In genomic region chr4:86841309-86841708, GRCh38 we compare ENCODE assay signal across 28 cellular contexts. TPM values are rescaled to one million over a fixed set of nuclear protein-coding genes. Genes with fewer than 3 reads are reported as not detected.
DNase-seq lines count a peak whose midpoint lies in the region; ATAC-seq and TF ChIP-seq lines count a peak whose summit lies in the region.
"Had no signal": no experiment of that assay in that cellular context is flagged by ENCODE, and none has a peak within 500 bp of the region (broad histone marks: within the 10 kb centered on the region; RNA-seq: fewer than 3 reads in every experiment).

No MANE protein-coding gene starts in this region.

- no peak overlapping the region for H3K27ac ChIP-seq in RWPE1
- peak overlapping the region; percentile 99 for H3K27ac ChIP-seq in epithelial cell of prostate
- H3K27ac ChIP-seq in skin epidermis: peak overlapping the region in 16 of 21 experiments; percentile 3 to 77 (median 46)
- H3K27ac ChIP-seq in gastroesophageal sphincter: no peak overlapping the region
- H3K27ac ChIP-seq: BLaER1 had no signal

- H3K4me1 ChIP-seq in gastroesophageal sphincter: peaks cover 0 to 12% (median 2%) of the 10 kb centered on the region in 3 donors
- H3K4me1 ChIP-seq: BLaER1 had no signal

- DNase-seq in HCEC 1CT: peak; percentile 11
- DNase-seq in RWPE1 (ENCODE audit: low spot score): peak; percentile 46
- DNase-seq in epithelial cell of prostate (ENCODE audit: low read depth, low spot score): peak; percentile 77
- no peak for DNase-seq in SHP77 treated with DMSO at 0.1 percent for 48 hours (lab: John Stamatoyannopoulos, UW)
- no peak for DNase-seq in NCI-H2196 treated with DMSO at 0.1 percent for 48 hours (lab: John Stamatoyannopoulos, UW; ENCODE audit: unreplicated experiment)
- DNase-seq in activated CD8-positive, alpha-beta memory T cell treated with anti-CD3 and anti-CD28 coated beads, Interleukin-2, amount 50 U/mL, for 48 hours: no peak
- DNase-seq: CD4-positive, CD25-positive, alpha-beta regulatory T cell; DMS153; DND-41; H9; KBM-7; MG63; NCI-H1105 treated with DMSO at 0.1 percent for 48 hours; NCI-H146; NCI-H1930; NCI-H526 treated with DMSO at 0.1 percent for 48 hours; RPMI8226; SIG-M5 had no signal

- POLR2A ChIA-PET in RWPE1 (lab: Yijun Ruan, JAX; ENCODE audit: low non-redundant PET): no interaction called here

- H3K9me3 ChIP-seq in gastroesophageal sphincter: no peaks in the 10 kb centered on the region
- H3K9me3 ChIP-seq: MG63 had no signal

- H3K4me3 ChIP-seq in skin epidermis (no peak overlapping the region), gastroesophageal sphincter (no peak overlapping the region)
- H3K4me3 ChIP-seq: BLaER1, GM12878, GM23338, MG63, SK-N-MC had no signal

- no peaks in the 10 kb centered on the region for H3K36me3 ChIP-seq in gastroesophageal sphincter
- H3K36me3 ChIP-seq: BLaER1, MG63 had no signal

- no peak for TF ChIP-seq POLR2A in gastroesophageal sphincter (IDR thresholded peaks at IDR 0.05)

- 53 to 83% methylated on average over 1 of the region's 1 CpG for WGBS in gastroesophageal sphincter (ENCODE audit: low coverage in 1 of 2), 2 donors

- no peak for TF ChIP-seq EP300 in gastroesophageal sphincter (IDR thresholded peaks at IDR 0.05)

- H3K27me3 ChIP-seq in gastroesophageal sphincter: no peaks in the 10 kb centered on the region
- H3K27me3 ChIP-seq: BLaER1, MG63 had no signal

- no peak for ATAC-seq in gastroesophageal sphincter
- ATAC-seq: GM12878, GM23338 had no signal

- TF ChIP-seq CTCF in RWPE1 (conservative IDR thresholded peaks at IDR 0.05; ENCODE audit: low read depth): no peak
- no peak for TF ChIP-seq CTCF in gastroesophageal sphincter (IDR thresholded peaks at IDR 0.05)

- CTCF ChIA-PET in RWPE1 (lab: Yijun Ruan, JAX): no interaction called here

RNA-seq across cellular contexts. Expression of gene SLC10A6, which starts 7.9 kb away (rescaled TPM):
- total RNA-seq in gastroesophageal sphincter: 1 to 10 TPM in 3 of 4 donors, under 1 TPM in 1; 0.35 to 3.3 (median 2.0) TPM
- total RNA-seq: CD4-positive, CD25-positive, alpha-beta regulatory T cell; G401; GM12878; GM23338; H9; HT1080; LHCN-M2; NCI-H460 had no signal

RNA-seq across cellular contexts. Expression of gene C4orf36, which starts 50.9 kb away (rescaled TPM):
- total RNA-seq in gastroesophageal sphincter: not detected
- total RNA-seq: CD4-positive, CD25-positive, alpha-beta regulatory T cell; LHCN-M2 had no signal

Comparison
In these comparisons a context has a peak if more than half of its experiments do, and no peak if none do; other contexts are left out.
1. DNase-seq: peak in HCEC 1CT (single experiment), RWPE1 (single experiment) and epithelial cell of prostate (single experiment); none in SHP77 treated with DMSO at 0.1 percent for 48 hours (single experiment), NCI-H2196 treated with DMSO at 0.1 percent for 48 hours (single experiment) and activated CD8-positive, alpha-beta memory T cell treated with anti-CD3 and anti-CD28 coated beads, Interleukin-2, amount 50 U/mL, for 48 hours (single experiment).
2. H3K27ac ChIP-seq: peak in epithelial cell of prostate (single experiment) and skin epidermis (16 of 21); none in RWPE1 (single experiment) and gastroesophageal sphincter (0 of 4).